1 cellular context compared by ENCODE assay signal in the genomic region with DNA sequence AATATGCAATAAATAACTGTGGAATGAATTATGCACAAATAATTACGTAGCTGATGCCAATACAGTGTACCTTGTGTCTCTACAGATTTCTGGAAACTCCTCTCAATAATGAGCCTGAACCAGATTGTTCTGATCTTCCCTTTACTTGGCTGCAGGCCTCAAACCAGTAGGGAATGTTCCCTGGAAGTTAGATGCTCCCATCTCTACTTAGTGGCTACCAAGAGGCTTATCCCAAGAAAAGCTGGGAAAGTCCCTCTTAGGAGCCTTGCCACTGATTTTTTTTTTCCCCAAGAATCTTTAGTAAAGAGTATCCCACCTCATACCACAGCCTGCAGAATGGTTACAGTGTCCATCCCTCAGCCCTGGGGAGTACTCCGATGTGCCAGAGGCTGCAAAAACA.
TF ChIP-seq lines count a peak whose summit lies in the region.

No MANE protein-coding gene starts in this region.

TF ChIP-seq in SK-N-SH treated with all-trans-retinoic acid at 6 μM for 48 hours, 23 proteins besides CTCF, POLR2A, EP300 and RAD21 (continued from another document):
- TF ChIP-seq PPARA (CRISPR knock-in tag; IDR thresholded peaks at IDR 0.05; ENCODE audit: borderline replicate concordance) = no peak
- TF ChIP-seq ZNF70 (CRISPR knock-in tag; IDR thresholded peaks at IDR 0.05) = no peak
- TF ChIP-seq, protein P1, sequence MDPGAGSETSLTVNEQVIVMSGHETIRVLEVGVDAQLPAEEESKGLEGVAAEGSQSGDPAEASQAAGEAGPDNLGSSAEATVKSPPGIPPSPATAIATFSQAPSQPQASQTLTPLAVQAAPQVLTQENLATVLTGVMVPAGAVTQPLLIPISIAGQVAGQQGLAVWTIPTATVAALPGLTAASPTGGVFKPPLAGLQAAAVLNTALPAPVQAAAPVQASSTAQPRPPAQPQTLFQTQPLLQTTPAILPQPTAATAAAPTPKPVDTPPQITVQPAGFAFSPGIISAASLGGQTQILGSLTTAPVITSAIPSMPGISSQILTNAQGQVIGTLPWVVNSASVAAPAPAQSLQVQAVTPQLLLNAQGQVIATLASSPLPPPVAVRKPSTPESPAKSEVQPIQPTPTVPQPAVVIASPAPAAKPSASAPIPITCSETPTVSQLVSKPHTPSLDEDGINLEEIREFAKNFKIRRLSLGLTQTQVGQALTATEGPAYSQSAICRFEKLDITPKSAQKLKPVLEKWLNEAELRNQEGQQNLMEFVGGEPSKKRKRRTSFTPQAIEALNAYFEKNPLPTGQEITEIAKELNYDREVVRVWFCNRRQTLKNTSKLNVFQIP (CRISPR knock-in tag; IDR thresholded peaks at IDR 0.05; ENCODE audit: borderline replicate concordance, low read depth) = no peak
